In genomic region chr5:167893271-167893670, GRCh38 we compare ENCODE assay signal across 17 cellular contexts.
DNase-seq lines count a peak whose midpoint lies in the region; ATAC-seq and TF ChIP-seq lines count a peak whose summit lies in the region.
"Had no signal": no experiment of that assay in that cellular context is flagged by ENCODE, and none has a peak within 500 bp of the region (broad histone marks: within the 10 kb centered on the region; RNA-seq: fewer than 3 reads in every experiment).

No MANE protein-coding gene starts in this region.

- peak; percentile 18 for ATAC-seq in sciatic nerve
- ATAC-seq in HG03469 (IDR thresholded peaks at IDR 0.05; ENCODE audit: unreplicated experiment), result no peak
- ATAC-seq: CD8-positive, alpha-beta T cell; GM12878 had no signal

- H2BK120ac ChIP-seq in mesendoderm (ENCODE audit: low read depth, low read length), result no peak overlapping the region

- H3K4ac ChIP-seq in mesendoderm (ENCODE audit: low read depth, low read length), result no peak overlapping the region

- H3K4me3 ChIP-seq in A673 (ENCODE audit: low read depth, low read length, poor library complexity, severe bottlenecking) (no peak overlapping the region), SK-N-MC (peak overlapping the region; percentile 56), mesendoderm (ENCODE audit: low read length) (no peak overlapping the region)
- H3K4me3 ChIP-seq: BLaER1 treated with 17β-estradiol and CSF1 and Interleukin-3, amounts not matched to agents 10 nM and 100 nM; GM12878 had no signal

- H4K5ac ChIP-seq in mesendoderm (ENCODE audit: low read length), result no peak overlapping the region

- H3K9me3 ChIP-seq in A673 (ENCODE audit: low read depth, low read length, poor library complexity, severe bottlenecking) (no peaks in the 10 kb centered on the region), SK-N-MC (ENCODE audit: low read depth, low read length) (no peaks in the 10 kb centered on the region)
- H3K9me3 ChIP-seq: Caco-2 had no signal

- H3K4me1 ChIP-seq in A673 (ENCODE audit: insufficient read depth, low read length, poor library complexity, severe bottlenecking) (peaks cover 74% of the 10 kb centered on the region), mesendoderm (ENCODE audit: control insufficient read depth, low read depth, low read length) (peaks cover under 1% of the 10 kb centered on the region)

- no peaks in the 10 kb centered on the region for H3K27me3 ChIP-seq in A673 (replicated peaks; ENCODE audit: insufficient read depth, low read depth, low read length, poor library complexity)
- H3K27me3 ChIP-seq in mesendoderm (ENCODE audit: insufficient read depth, low read length, poor library complexity), result no peaks in the 10 kb centered on the region
- H3K27me3 ChIP-seq: BLaER1 treated with 17β-estradiol and CSF1 and Interleukin-3, amounts not matched to agents 10 nM and 100 nM had no signal

- H3K9ac ChIP-seq in SK-N-MC (ENCODE audit: insufficient read length) (peak overlapping the region; percentile 39), mesendoderm (ENCODE audit: low read length) (no peak overlapping the region)
- H3K9ac ChIP-seq: BLaER1 treated with 17β-estradiol and CSF1 and Interleukin-3, amounts not matched to agents 10 nM and 100 nM had no signal

- no peak overlapping the region for H2BK15ac ChIP-seq in mesendoderm (replicated peaks; ENCODE audit: low read depth)

- no peak overlapping the region for H4K8ac ChIP-seq in mesendoderm (ENCODE audit: low read depth, low read length)

- DNase-seq in A673 (ENCODE audit: low spot score), result peak; percentile 83
- peak; percentile 64 for DNase-seq in SK-N-MC (ENCODE audit: low read depth, low spot score)
- peak; percentile 19 for DNase-seq in mesendoderm
- DNase-seq in sciatic nerve (ENCODE audit: low spot score), result no peak
- no peak for DNase-seq in NCI-H82 (lab: John Stamatoyannopoulos, UW)
- DNase-seq in GF-D8 (lab: John Stamatoyannopoulos, UW), result no peak
- DNase-seq: 8988T; AML-193; Caco-2; Calu3; CD4-positive, alpha-beta T cell; CD8-positive, alpha-beta T cell; DMS79 treated with DMSO at 0.1 percent for 48 hours had no signal

- H3K36me3 ChIP-seq in A673 (ENCODE audit: insufficient read depth, low read length, poor library complexity, severe bottlenecking), result no peaks in the 10 kb centered on the region
- no peaks in the 10 kb centered on the region for H3K36me3 ChIP-seq in SK-N-MC (ENCODE audit: insufficient read depth, low read length)
- no peaks in the 10 kb centered on the region for H3K36me3 ChIP-seq in mesendoderm (ENCODE audit: control insufficient read depth, insufficient read depth, low read length)

- no peaks in the 10 kb centered on the region for H3K79me2 ChIP-seq in mesendoderm (ENCODE audit: control insufficient read depth, insufficient read depth, low read length)

- H3K4me2 ChIP-seq in mesendoderm (ENCODE audit: low read length), result no peak overlapping the region
- H3K4me2 ChIP-seq: BLaER1 treated with 17β-estradiol and CSF1 and Interleukin-3, amounts not matched to agents 10 nM and 100 nM had no signal

- no peak overlapping the region for H3K23ac ChIP-seq in mesendoderm (ENCODE audit: low read length)

- intact Hi-C loops in A673 (cut with micrococcal nuclease; ENCODE audit: unreplicated experiment), result loop anchor here (5.0 kb wide), 1 partner anchor 171 kb away; no protein-coding TSS in a partner anchor
- intact Hi-C loops in sciatic nerve (cut with DNase I), result no loop called here

- CTCF ChIA-PET in A673 (lab: Charles Lee), result no interaction called here

- POLR2A ChIA-PET in A673 (lab: Charles Lee; ENCODE audit: low non-redundant PET), result no interaction called here

- WGBS in mesendoderm (ENCODE audit: extremely low coverage, insufficient coverage, low lambda C conversion rate), result no CpG with 5 or more reads among the region's 7 CpGs

- H3K56ac ChIP-seq in mesendoderm (ENCODE audit: low read length), result no peak overlapping the region

- no peaks in the 10 kb centered on the region for H3K79me1 ChIP-seq in mesendoderm (ENCODE audit: low read length)

- TF ChIP-seq CTCF in A673 (conservative IDR thresholded peaks at IDR 0.05; ENCODE audit: low read depth, low read length), result no peak

- no peak overlapping the region for H3K18ac ChIP-seq in mesendoderm (ENCODE audit: low read length)

- H2BK5ac ChIP-seq in mesendoderm (ENCODE audit: low read length), result no peak overlapping the region

- BruUV-seq in A673 (replicated peaks; lab: Mats Ljungman, UMichigan), result no TSS peak

- H3K27ac ChIP-seq in A673 (ENCODE audit: low read depth, low read length, poor library complexity, severe bottlenecking), result peak overlapping the region; percentile 93
- H3K27ac ChIP-seq in SK-N-MC, result peak overlapping the region; percentile 95
- no peak overlapping the region for H3K27ac ChIP-seq in mesendoderm (ENCODE audit: low read depth, low read length)
- H3K27ac ChIP-seq: BLaER1 treated with 17β-estradiol and CSF1 and Interleukin-3, amounts not matched to agents 10 nM and 100 nM; C4-2B had no signal

- H2AK5ac ChIP-seq in mesendoderm (ENCODE audit: low read length), result no peak overlapping the region

Comparison
In these comparisons a context has a peak if more than half of its experiments do, and no peak if none do; other contexts are left out.
1. DNase-seq: peak in A673 (single experiment), SK-N-MC (single experiment) and mesendoderm (single experiment); none in sciatic nerve (single experiment), NCI-H82 (single experiment) and GF-D8 (single experiment).